Comparison of ENCODE assay signal across 8 cellular contexts in the genomic region with DNA sequence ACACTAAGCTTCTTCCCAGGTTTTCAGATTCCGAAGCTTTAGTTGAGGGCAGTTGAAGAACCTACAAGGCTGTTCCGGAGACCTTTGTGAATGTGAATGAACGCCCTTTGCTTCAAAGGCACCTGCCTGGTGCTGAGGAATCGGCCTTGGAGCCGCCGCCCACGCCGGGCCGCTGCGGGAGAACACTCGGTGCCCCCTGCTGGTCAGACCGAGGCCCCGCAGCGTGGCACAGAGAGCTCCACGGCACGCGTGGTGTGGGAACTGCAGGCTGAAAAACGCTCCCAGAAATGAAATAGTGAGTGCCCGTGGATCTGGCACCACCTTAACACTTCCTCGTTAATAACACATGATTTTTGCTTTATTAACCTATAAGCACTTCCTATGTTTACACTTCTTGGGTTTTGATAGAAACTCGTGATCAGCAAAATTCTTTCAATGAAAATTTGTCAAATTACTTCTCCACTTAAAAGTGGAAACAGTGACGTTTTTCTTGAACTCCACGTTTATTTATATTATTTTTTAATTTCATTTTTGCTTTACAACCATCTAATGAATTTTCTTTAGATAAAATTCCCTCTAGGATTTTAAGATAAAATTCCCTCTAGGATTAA.
DNase-seq lines count a peak whose midpoint lies in the region; ATAC-seq and TF ChIP-seq lines count a peak whose summit lies in the region.

No MANE protein-coding gene starts in this region.

- no peak overlapping the region for H3K4me3 Mint-ChIP-seq in brain

- no peak for TF ChIP-seq POLR2A in stomach (IDR thresholded peaks at IDR 0.05)

- H3K4me1 Mint-ChIP-seq in brain, result peaks cover 7% of the 10 kb centered on the region

- intact Hi-C loops in left colon (cut with DNase I, micrococcal nuclease), result loop anchor here in 1 of 2 donors (10.0 kb wide), 1 partner anchor 242 kb away; no protein-coding TSS in a partner anchor
- intact Hi-C loops in stomach (cut with DNase I; ENCODE audit: low total_unique reads), result no loop called here

- H3K4me1 ChIP-seq in stomach, result peaks cover 0 to 9% (median 4%) of the 10 kb centered on the region in 4 donors

- TF ChIP-seq EP300 in stomach (IDR thresholded peaks at IDR 0.05), result no peak

- 7 to 20% (median 9%) methylated on average over 23 of the region's 23 CpGs for WGBS in stomach, 5 donors

- DNase-seq in activated effector memory CD4-positive, alpha-beta T cell treated with anti-CD3 and anti-CD28 coated beads, Interleukin-2, amount 50 U/mL, for 16 hours, result peak; percentile 67
- DNase-seq in activated effector memory CD4-positive, alpha-beta T cell treated with Interleukin-2 at 50 U/mL for 16 hours, result no peak
- peak; percentile 41 for DNase-seq in NCI-H748 treated with DMSO at 0.1 percent for 48 hours (lab: John Stamatoyannopoulos, UW)
- peak in 1 of 2 donors; percentile 49 for DNase-seq in left colon
- peak; percentile 70 for DNase-seq in stomach
- DNase-seq in glomerular visceral epithelial cell (ENCODE audit: extremely low spot score), result no peak

- no peak overlapping the region for H3K4me3 ChIP-seq in stomach

- peaks cover 5% of the 10 kb centered on the region for H3K27me3 Mint-ChIP-seq in brain

- H3K36me3 Mint-ChIP-seq in brain, result no peaks in the 10 kb centered on the region

- TF ChIP-seq CTCF in brain (conservative IDR thresholded peaks at IDR 0.05) (peak; percentile 89 to 91), stomach (IDR thresholded peaks at IDR 0.05) (peak in 5 of 7 experiments; percentile 56 to 79 (median 71))

- H3K27me3 ChIP-seq in stomach, result peaks cover 0 to 5% (median 0%) of the 10 kb centered on the region in 3 donors

- no peaks in the 10 kb centered on the region for H3K9me3 ChIP-seq in stomach

- no peak overlapping the region for H3K27ac ChIP-seq in stomach

- H3K9me3 Mint-ChIP-seq in brain, result peaks cover 0 to 23% (median 4%) of the 10 kb centered on the region in 5 experiments

- H3K36me3 ChIP-seq in stomach, result no peaks in the 10 kb centered on the region

- ATAC-seq in left colon (peak; percentile 58), HG03520 (IDR thresholded peaks at IDR 0.05; ENCODE audit: unreplicated experiment) (no peak)

- H3K27ac Mint-ChIP-seq in brain, result no peak overlapping the region

Comparison
In these comparisons a context has a peak if more than half of its experiments do, and no peak if none do; other contexts are left out.
1. DNase-seq: peak in activated effector memory CD4-positive, alpha-beta T cell treated with anti-CD3 and anti-CD28 coated beads, Interleukin-2, amount 50 U/mL, for 16 hours (single experiment), NCI-H748 treated with DMSO at 0.1 percent for 48 hours (single experiment) and stomach (single experiment); none in activated effector memory CD4-positive, alpha-beta T cell treated with Interleukin-2 at 50 U/mL for 16 hours (single experiment) and glomerular visceral epithelial cell (single experiment).